ENCODE assay signal across 13 cellular contexts in genomic region chr18:25299426-25299825, GRCh38. TPM values are rescaled to one million over a fixed set of nuclear protein-coding genes. Genes with fewer than 3 reads are reported as not detected.
DNase-seq lines count a peak whose midpoint lies in the region; ATAC-seq and TF ChIP-seq lines count a peak whose summit lies in the region.
"Had no signal": no experiment of that assay in that cellular context is flagged by ENCODE, and none has a peak within 500 bp of the region (broad histone marks: within the 10 kb centered on the region; RNA-seq: fewer than 3 reads in every experiment).

No MANE protein-coding gene starts in this region.

- DNase-seq in heart right ventricle: no peak
- DNase-seq in Right ventricle myocardium inferior (ENCODE audit: missing footprints): no peak
- no peak for DNase-seq in breast epithelium (ENCODE audit: low spot score in 2 of 2)
- no peak for DNase-seq in left lung
- DNase-seq in vagina (ENCODE audit: extremely low spot score in 2 of 2): no peak
- DNase-seq in effector CD8-positive, alpha-beta T cell (lab: John Stamatoyannopoulos, UW): no peak
- no peak for DNase-seq in NCI-H1092 treated with DMSO at 0.1 percent for 48 hours (lab: John Stamatoyannopoulos, UW)
- no peak for DNase-seq in NCI-H1048 (lab: John Stamatoyannopoulos, UW)
- DNase-seq: activated naive CD4-positive, alpha-beta T cell treated with Interleukin-2 at 50 U/mL for 16 hours; NCI-H345; nucleus accumbens had no signal

- no peak for TF ChIP-seq POLR2A in breast epithelium (IDR thresholded peaks at IDR 0.05)
- TF ChIP-seq POLR2A in vagina (IDR thresholded peaks at IDR 0.05): no peak

- H3K36me3 ChIP-seq in heart right ventricle (no peaks in the 10 kb centered on the region), breast epithelium (no peaks in the 10 kb centered on the region), left lung (no peaks in the 10 kb centered on the region), vagina (no peaks in the 10 kb centered on the region)
- H3K36me3 ChIP-seq: tibial nerve had no signal

- H3K4me1 ChIP-seq in heart right ventricle: peaks cover 0 to 30% (median 18%) of the 10 kb centered on the region in 9 donors
- peaks cover 4 to 8% of the 10 kb centered on the region in 2 donors for H3K4me1 ChIP-seq in breast epithelium
- H3K4me1 ChIP-seq in left lung: peaks cover 0 to 22% of the 10 kb centered on the region in 2 donors
- peaks cover 16% of the 10 kb centered on the region for H3K4me1 ChIP-seq in vagina

- no peak overlapping the region for H3K4me3 ChIP-seq in heart right ventricle
- H3K4me3 ChIP-seq in breast epithelium: peak overlapping the region in 1 of 3 donors; percentile 8
- H3K4me3 ChIP-seq in left lung: no peak overlapping the region
- no peak overlapping the region for H3K4me3 ChIP-seq in vagina
- H3K4me3 ChIP-seq: tibial nerve had no signal

- H3K27me3 ChIP-seq in heart right ventricle: no peaks in the 10 kb centered on the region
- no peaks in the 10 kb centered on the region for H3K27me3 ChIP-seq in breast epithelium
- no peaks in the 10 kb centered on the region for H3K27me3 ChIP-seq in left lung
- no peaks in the 10 kb centered on the region for H3K27me3 ChIP-seq in vagina
- H3K27me3 ChIP-seq: tibial nerve had no signal

- intact Hi-C loops in heart right ventricle (cut with DNase I): no loop called here
- intact Hi-C loops in Right ventricle myocardium inferior (cut with DNase I): no loop called here
- intact Hi-C loops in breast epithelium (cut with DNase I; ENCODE audit: low total_unique reads): no loop called here
- intact Hi-C loops in left lung (cut with DNase I): no loop called here
- intact Hi-C loops in vagina (cut with DNase I): no loop called here

- peak overlapping the region in 7 of 10 donors; percentile 1 to 65 (median 37) for H3K27ac ChIP-seq in heart right ventricle
- H3K27ac ChIP-seq in breast epithelium: peak overlapping the region; percentile 67 to 84
- H3K27ac ChIP-seq in left lung: peak overlapping the region in 1 of 2 donors; percentile 74
- peak overlapping the region; percentile 4 for H3K27ac ChIP-seq in vagina
- H3K27ac ChIP-seq: KMS-11 had no signal

- peaks cover 0 to 4% (median 0%) of the 10 kb centered on the region in 11 donors for H3K9me3 ChIP-seq in heart right ventricle
- no peaks in the 10 kb centered on the region for H3K9me3 ChIP-seq in breast epithelium
- no peaks in the 10 kb centered on the region for H3K9me3 ChIP-seq in left lung
- no peaks in the 10 kb centered on the region for H3K9me3 ChIP-seq in vagina
- H3K9me3 ChIP-seq: tibial nerve had no signal

- TF ChIP-seq CTCF in heart right ventricle (IDR thresholded peaks at IDR 0.05): no peak
- TF ChIP-seq CTCF in breast epithelium (IDR thresholded peaks at IDR 0.05): no peak
- TF ChIP-seq CTCF in left lung (IDR thresholded peaks at IDR 0.05): no peak
- TF ChIP-seq CTCF in vagina (IDR thresholded peaks at IDR 0.05): no peak

- 68 to 75% methylated on average over 2 of the region's 2 CpGs for WGBS in heart right ventricle, 2 donors

- ATAC-seq in heart right ventricle: peak in 2 of 8 donors; percentile 18 to 51
- ATAC-seq in Right ventricle myocardium inferior: no peak
- ATAC-seq in left lung: peak; percentile 27

RNA-seq across cellular contexts. Expression of gene ZNF521, which starts 52.5 kb away (rescaled TPM):
- total RNA-seq in heart right ventricle: 10 to 100 TPM; 10.5 to 26.4 (median 15.9) TPM
- polyA plus RNA-seq in heart right ventricle: 1 to 10 TPM; 3.3 to 4.9 TPM
- 29.6 TPM for total RNA-seq in Right ventricle myocardium inferior
- 10 to 100 TPM; 30.2 to 67.5 (median 51.8) TPM for total RNA-seq in breast epithelium
- 10 to 100 TPM; 16.6 to 30.2 TPM for total RNA-seq in left lung
- 18.7 TPM for total RNA-seq in vagina
